1 cellular context compared by ENCODE assay signal in the genomic region with DNA sequence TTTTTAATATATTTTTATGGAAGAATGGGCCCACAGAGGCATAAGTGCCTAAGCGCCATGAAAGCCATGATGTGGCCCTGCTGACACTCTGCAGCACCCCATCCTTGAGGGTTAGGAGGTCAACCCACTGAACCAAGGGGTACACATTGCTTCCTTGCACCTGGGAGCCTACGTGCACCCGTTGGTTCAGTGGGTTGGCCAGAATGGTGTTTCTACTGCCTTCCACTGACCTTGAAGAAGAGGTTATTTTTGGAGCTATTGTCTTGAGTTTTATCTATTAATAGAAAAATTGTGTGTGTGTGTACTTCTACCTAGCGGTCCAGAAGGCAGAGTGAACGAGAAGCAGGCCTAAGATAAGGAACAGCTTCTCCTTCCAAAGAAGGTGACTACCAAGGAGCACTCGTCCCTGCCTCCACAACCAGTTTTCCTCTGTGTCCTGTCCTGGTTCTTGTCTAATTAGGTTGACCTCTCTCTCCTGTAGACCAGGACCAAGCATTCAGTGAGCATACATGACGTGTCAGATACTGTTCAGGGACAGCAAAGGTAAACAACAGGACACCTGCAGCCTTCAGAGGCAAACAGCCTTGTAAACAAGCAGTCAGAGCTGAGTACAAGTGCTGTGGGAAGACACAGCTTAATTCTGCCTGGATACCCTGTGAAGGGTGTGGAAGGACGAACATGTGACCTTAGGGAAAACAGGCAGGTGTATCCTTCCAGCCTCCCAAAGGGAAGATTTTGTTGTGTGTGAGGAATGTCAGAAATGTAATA.
TF ChIP-seq lines count a peak whose summit lies in the region.

No MANE protein-coding gene starts in this region.

TF ChIP-seq in WTC11, 78 proteins besides CTCF, POLR2A, EP300 and RAD21 (continued from another document):
- no peak for TF ChIP-seq MLX (CRISPR knock-in tag; IDR thresholded peaks at IDR 0.05)
- TF ChIP-seq, protein P1, sequence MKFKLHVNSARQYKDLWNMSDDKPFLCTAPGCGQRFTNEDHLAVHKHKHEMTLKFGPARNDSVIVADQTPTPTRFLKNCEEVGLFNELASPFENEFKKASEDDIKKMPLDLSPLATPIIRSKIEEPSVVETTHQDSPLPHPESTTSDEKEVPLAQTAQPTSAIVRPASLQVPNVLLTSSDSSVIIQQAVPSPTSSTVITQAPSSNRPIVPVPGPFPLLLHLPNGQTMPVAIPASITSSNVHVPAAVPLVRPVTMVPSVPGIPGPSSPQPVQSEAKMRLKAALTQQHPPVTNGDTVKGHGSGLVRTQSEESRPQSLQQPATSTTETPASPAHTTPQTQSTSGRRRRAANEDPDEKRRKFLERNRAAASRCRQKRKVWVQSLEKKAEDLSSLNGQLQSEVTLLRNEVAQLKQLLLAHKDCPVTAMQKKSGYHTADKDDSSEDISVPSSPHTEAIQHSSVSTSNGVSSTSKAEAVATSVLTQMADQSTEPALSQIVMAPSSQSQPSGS (CRISPR knock-in tag; IDR thresholded peaks at IDR 0.05; ENCODE audit: borderline replicate concordance, low read depth): no peak
- TF ChIP-seq ZNF232 (CRISPR knock-in tag; IDR thresholded peaks at IDR 0.05): no peak
- TF ChIP-seq, protein P2, sequence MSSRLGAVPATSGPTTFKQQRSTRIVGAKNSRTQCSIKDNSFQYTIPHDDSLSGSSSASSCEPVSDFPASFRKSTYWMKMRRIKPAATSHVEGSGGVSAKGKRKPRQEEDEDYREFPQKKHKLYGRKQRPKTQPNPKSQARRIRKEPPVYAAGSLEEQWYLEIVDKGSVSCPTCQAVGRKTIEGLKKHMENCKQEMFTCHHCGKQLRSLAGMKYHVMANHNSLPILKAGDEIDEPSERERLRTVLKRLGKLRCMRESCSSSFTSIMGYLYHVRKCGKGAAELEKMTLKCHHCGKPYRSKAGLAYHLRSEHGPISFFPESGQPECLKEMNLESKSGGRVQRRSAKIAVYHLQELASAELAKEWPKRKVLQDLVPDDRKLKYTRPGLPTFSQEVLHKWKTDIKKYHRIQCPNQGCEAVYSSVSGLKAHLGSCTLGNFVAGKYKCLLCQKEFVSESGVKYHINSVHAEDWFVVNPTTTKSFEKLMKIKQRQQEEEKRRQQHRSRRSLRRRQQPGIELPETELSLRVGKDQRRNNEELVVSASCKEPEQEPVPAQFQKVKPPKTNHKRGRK (CRISPR knock-in tag; IDR thresholded peaks at IDR 0.05; ENCODE audit: borderline replicate concordance): no peak
- TF ChIP-seq FOXJ3 (CRISPR knock-in tag; IDR thresholded peaks at IDR 0.05; ENCODE audit: borderline replicate concordance): no peak
